9 cellular contexts compared by ENCODE assay signal in genomic region chr12:57046947-57047890, GRCh38. TPM values are rescaled to one million over a fixed set of nuclear protein-coding genes. Genes with fewer than 3 reads are reported as not detected.
A peak's percentile ranks its signal among the peaks of the same experiment; 100 is the strongest.
DNase-seq lines count a peak whose midpoint lies in the region; ATAC-seq and TF ChIP-seq lines count a peak whose summit lies in the region.
"Had no signal": no experiment of that assay in that cellular context is flagged by ENCODE, and none has a peak within 500 bp of the region (broad histone marks: within the 10 kb centered on the region; RNA-seq: fewer than 3 reads in every experiment).

No MANE protein-coding gene starts in this region.

- TF ChIP-seq RAD21 in SK-N-SH (IDR thresholded peaks at IDR 0.05; ENCODE audit: low read length) = no peak

- TF ChIP-seq CTCF in CD4-positive, alpha-beta T cell (IDR thresholded peaks at IDR 0.05) = no peak
- no peak for TF ChIP-seq CTCF in Loucy (conservative IDR thresholded peaks at IDR 0.05; ENCODE audit: low read length)
- no peak for TF ChIP-seq CTCF in SK-N-SH (IDR thresholded peaks at IDR 0.05)

- DNase-seq in CD4-positive, alpha-beta T cell = peak in 2 of 10 experiments; percentile 13 to 16
- peak; percentile 79 to 80 for DNase-seq in activated T-cell treated with anti-CD3 and anti-CD28 coated beads, Interleukin-2, amount 50 U/mL, for 48 hours
- DNase-seq in natural killer cell treated with Interleukin-12 subunit alpha and Interleukin-12 subunit beta and Interleukin-15 and Interleukin-18, amount 100 ng/mL, for 72 hours (ENCODE audit: low spot score) = peak; percentile 84
- DNase-seq in SK-N-SH = no peak
- no peak for DNase-seq in NCI-H446 (lab: John Stamatoyannopoulos, UW)
- DNase-seq: left colon had no signal

- H3K36me3 Mint-ChIP-seq in CD4-positive, alpha-beta T cell (ENCODE audit: low read depth) = no peaks in the 10 kb centered on the region
- no peaks in the 10 kb centered on the region for H3K36me3 Mint-ChIP-seq in natural killer cell treated with Interleukin-12 subunit alpha and Interleukin-12 subunit beta and Interleukin-15 and Interleukin-18, amount 100 ng/mL, for 72 hours

- H3K4me1 Mint-ChIP-seq in CD4-positive, alpha-beta T cell (ENCODE audit: low read depth) = peaks cover 33% of the 10 kb centered on the region
- H3K4me1 Mint-ChIP-seq in natural killer cell treated with Interleukin-12 subunit alpha and Interleukin-12 subunit beta and Interleukin-15 and Interleukin-18, amount 100 ng/mL, for 72 hours (ENCODE audit: low read depth in 2 of 2) = peaks cover 27 to 40% of the 10 kb centered on the region in 2 donors

- POLR2A ChIA-PET in CD4-positive, alpha-beta T cell (lab: Charles Lee) = interaction anchor here (0.8 to 1.8 kb wide), 5 partner anchors 16 to 65 kb away, joined by 3 to 10 read pairs (median 5); partner anchors contain the start of gene STAT6
- POLR2A ChIA-PET in SK-N-SH (lab: Yijun Ruan, JAX) = no interaction called here

- peak overlapping the region; percentile 14 for H3K4me3 Mint-ChIP-seq in CD4-positive, alpha-beta T cell
- peak overlapping the region; percentile 79 for H3K4me3 Mint-ChIP-seq in natural killer cell treated with Interleukin-12 subunit alpha and Interleukin-12 subunit beta and Interleukin-15 and Interleukin-18, amount 100 ng/mL, for 72 hours

- peak overlapping the region; percentile 51 for H3K4me2 ChIP-seq in Loucy (ENCODE audit: low read depth, low read length, poor library complexity, severe bottlenecking)
- H3K4me2 ChIP-seq in SK-N-SH = no peak overlapping the region

- H3K79me2 ChIP-seq in Loucy (ENCODE audit: insufficient read depth, low read length) (no peaks in the 10 kb centered on the region), SK-N-SH (ENCODE audit: insufficient read depth) (no peaks in the 10 kb centered on the region)

- H3K4me3 ChIP-seq in Loucy (ENCODE audit: low read length, poor library complexity, severe bottlenecking) = no peak overlapping the region
- no peak overlapping the region for H3K4me3 ChIP-seq in SK-N-SH (ENCODE audit: low read depth in 2 of 2, low read length in 1 of 2)

- H3K9me2 ChIP-seq in Loucy (replicated peaks; ENCODE audit: low read depth, low read length) (no peaks in the 10 kb centered on the region), SK-N-SH (no peaks in the 10 kb centered on the region)

- peak overlapping the region; percentile 47 for H3K27ac Mint-ChIP-seq in CD4-positive, alpha-beta T cell
- H3K27ac Mint-ChIP-seq in natural killer cell treated with Interleukin-12 subunit alpha and Interleukin-12 subunit beta and Interleukin-15 and Interleukin-18, amount 100 ng/mL, for 72 hours = peak overlapping the region; percentile 87 to 88

- no peak for TF ChIP-seq EP300 in SK-N-SH (IDR thresholded peaks at IDR 0.05; ENCODE audit: borderline replicate concordance in 1 of 2, low read depth in 1 of 2, low read length in 1 of 2)

- ATAC-seq in CD4-positive, alpha-beta T cell (ENCODE audit: poor library complexity) = peak; percentile 54
- peak; percentile 92 to 94 for ATAC-seq in natural killer cell treated with Interleukin-12 subunit alpha and Interleukin-12 subunit beta and Interleukin-15 and Interleukin-18, amount 100 ng/mL, for 72 hours
- ATAC-seq in esophagus mucosa (no peak), HG02852 (IDR thresholded peaks at IDR 0.05; ENCODE audit: unreplicated experiment) (no peak)
- ATAC-seq: left colon had no signal

- CTCF ChIA-PET in CD4-positive, alpha-beta T cell (lab: Charles Lee) = interaction anchor here (0.6 to 2.0 kb wide), 6 partner anchors 10 to 77 kb away, joined by 3 to 5 read pairs (median 4); no protein-coding TSS in a partner anchor
- CTCF ChIA-PET in SK-N-SH (lab: Yijun Ruan, JAX) = interaction anchor here (0.7 to 8.6 kb wide), 10 partner anchors 14 to 136 kb away, joined by 3 to 81 read pairs (median 4); partner anchors contain the start of gene ZBTB39

- H4K20me1 ChIP-seq in Loucy (ENCODE audit: insufficient read depth, low read length, poor library complexity, severe bottlenecking) = no peaks in the 10 kb centered on the region
- no peaks in the 10 kb centered on the region for H4K20me1 ChIP-seq in SK-N-SH (ENCODE audit: insufficient read depth)

- H3K27ac ChIP-seq in CD4-positive, alpha-beta T cell (ENCODE audit: low read depth, low read length) = no peak overlapping the region
- no peak overlapping the region for H3K27ac ChIP-seq in SK-N-SH (ENCODE audit: low read depth in 2 of 2, low read length in 1 of 2)

- no peaks in the 10 kb centered on the region for H3K36me3 ChIP-seq in Loucy (ENCODE audit: insufficient read depth, low read length)
- H3K36me3 ChIP-seq in SK-N-SH (replicated peaks in 1 of 2; ENCODE audit: control insufficient read depth in 1 of 2, insufficient read depth in 2 of 2, low read length in 1 of 2) = no peaks in the 10 kb centered on the region

- intact Hi-C loops in CD4-positive, alpha-beta T cell (cut with DNase I, micrococcal nuclease) = no loop called here

- H3K9ac ChIP-seq in Loucy (ENCODE audit: low read depth, low read length, poor library complexity, severe bottlenecking) (no peak overlapping the region), SK-N-SH (no peak overlapping the region)

- no peaks in the 10 kb centered on the region for H3K27me3 Mint-ChIP-seq in CD4-positive, alpha-beta T cell
- peaks cover 10 to 37% of the 10 kb centered on the region in 2 donors for H3K27me3 Mint-ChIP-seq in natural killer cell treated with Interleukin-12 subunit alpha and Interleukin-12 subunit beta and Interleukin-15 and Interleukin-18, amount 100 ng/mL, for 72 hours

- no peaks in the 10 kb centered on the region for H3K27me3 ChIP-seq in CD4-positive, alpha-beta T cell (ENCODE audit: control insufficient read depth, insufficient read depth, low read length)
- H3K27me3 ChIP-seq in Loucy (ENCODE audit: insufficient read depth, low read length, poor library complexity, severe bottlenecking) = no peaks in the 10 kb centered on the region
- no peaks in the 10 kb centered on the region; the same call in 1 of the 2 replicates for H3K27me3 ChIP-seq in SK-N-SH (ENCODE audit: insufficient read depth)

- no peak overlapping the region for H2AFZ ChIP-seq in Loucy (ENCODE audit: low read length)
- no peak overlapping the region for H2AFZ ChIP-seq in SK-N-SH (ENCODE audit: low read depth)

- 43% methylated on average over 10 of the region's 10 CpGs for WGBS in SK-N-SH (ENCODE audit: low lambda C conversion rate)

- no peaks in the 10 kb centered on the region for H3F3A ChIP-seq in Loucy (ENCODE audit: low read depth)
- H3F3A ChIP-seq in SK-N-SH (replicated peaks; ENCODE audit: insufficient read depth) = no peaks in the 10 kb centered on the region

- H3K4me1 ChIP-seq in Loucy (ENCODE audit: insufficient read depth, low read length, poor library complexity, severe bottlenecking) = peaks cover 25% of the 10 kb centered on the region
- H3K4me1 ChIP-seq in SK-N-SH (ENCODE audit: control insufficient read depth in 1 of 2, insufficient read depth in 2 of 2, low read depth in 1 of 2, low read length in 1 of 2) = no peaks in the 10 kb centered on the region

- H3K9me3 Mint-ChIP-seq in CD4-positive, alpha-beta T cell = no peaks in the 10 kb centered on the region
- no peaks in the 10 kb centered on the region for H3K9me3 Mint-ChIP-seq in natural killer cell treated with Interleukin-12 subunit alpha and Interleukin-12 subunit beta and Interleukin-15 and Interleukin-18, amount 100 ng/mL, for 72 hours

- H3K9me3 ChIP-seq in CD4-positive, alpha-beta T cell (ENCODE audit: control insufficient read depth, low read length) = no peaks in the 10 kb centered on the region
- H3K9me3 ChIP-seq in Loucy (ENCODE audit: insufficient read depth, low read depth, low read length) = no peaks in the 10 kb centered on the region
- H3K9me3 ChIP-seq in SK-N-SH = no peaks in the 10 kb centered on the region

TF ChIP-seq in SK-N-SH, 30 proteins besides CTCF, POLR2A, EP300 and RAD21:
- TF ChIP-seq FOSL2 (IDR thresholded peaks at IDR 0.05; ENCODE audit: borderline replicate concordance, low read depth) (no peak), POLR2AphosphoS5 (IDR thresholded peaks at IDR 0.05; ENCODE audit: low read depth, low read length) (no peak)

RNA-seq across cellular contexts. Expression of gene MYO1A, which starts 2.7 kb away (rescaled TPM):
- total RNA-seq in CD4-positive, alpha-beta T cell = 1 to 10 TPM; 1.0 to 1.1 TPM
- total RNA-seq in natural killer cell treated with Interleukin-12 subunit alpha and Interleukin-12 subunit beta and Interleukin-15 and Interleukin-18, amount 100 ng/mL, for 72 hours = 1 to 10 TPM in 1 of 2 donors, under 1 TPM in 1; 0.48 to 2.5 TPM
- not detected in 2 replicates for polyA plus RNA-seq in SK-N-SH (2012; rRNA removed)
- not detected in 2 replicates for polyA plus RNA-seq in SK-N-SH (2012; cell fraction: cytosol; rRNA removed)
- polyA plus RNA-seq in SK-N-SH (2012; cell fraction: nucleus; rRNA removed) = 0.11 TPM in 1 of 2 replicates, not detected in the other
- total RNA-seq in esophagus mucosa = 0.52 TPM

RNA-seq across cellular contexts. Expression of gene TAC3, which starts 30.9 kb away (rescaled TPM):
- not detected for total RNA-seq in CD4-positive, alpha-beta T cell
- under 1 TPM in 1 of 2 donors, not detected in 1; 0.45 TPM for total RNA-seq in natural killer cell treated with Interleukin-12 subunit alpha and Interleukin-12 subunit beta and Interleukin-15 and Interleukin-18, amount 100 ng/mL, for 72 hours
- not detected in 2 replicates for polyA plus RNA-seq in SK-N-SH (2012; rRNA removed)
- polyA plus RNA-seq in SK-N-SH (2012; cell fraction: cytosol; rRNA removed) = 0.04 and 0.08 TPM in 2 replicates
- polyA plus RNA-seq in SK-N-SH (2012; cell fraction: nucleus; rRNA removed) = 0.11 TPM in 1 of 2 replicates, not detected in the other
- total RNA-seq in esophagus mucosa = not detected

RNA-seq across cellular contexts. Expression of gene NEMP1, which starts 31.4 kb away (rescaled TPM):
- total RNA-seq in CD4-positive, alpha-beta T cell = 1 to 10 TPM; 7.2 to 9.9 TPM
- 10 to 100 TPM; 25.5 to 34.1 TPM for total RNA-seq in natural killer cell treated with Interleukin-12 subunit alpha and Interleukin-12 subunit beta and Interleukin-15 and Interleukin-18, amount 100 ng/mL, for 72 hours
- polyA plus RNA-seq in SK-N-SH (2012; rRNA removed) = 6.2 and 8.8 TPM in 2 replicates
- 7.0 and 7.1 TPM in 2 replicates for polyA plus RNA-seq in SK-N-SH (2012; cell fraction: cytosol; rRNA removed)
- polyA plus RNA-seq in SK-N-SH (2012; cell fraction: nucleus; rRNA removed) = 13.4 and 24.8 TPM in 2 replicates
- total RNA-seq in esophagus mucosa = 5.7 TPM

RNA-seq across cellular contexts. Expression of gene ZBTB39, which starts 40.9 kb away (rescaled TPM):
- total RNA-seq in CD4-positive, alpha-beta T cell = 1 to 10 TPM; 6.9 to 8.0 TPM
- total RNA-seq in natural killer cell treated with Interleukin-12 subunit alpha and Interleukin-12 subunit beta and Interleukin-15 and Interleukin-18, amount 100 ng/mL, for 72 hours = 10 to 100 TPM in 1 of 2 donors, 1 to 10 TPM in 1; 8.1 to 12.1 TPM
- polyA plus RNA-seq in SK-N-SH (2012; rRNA removed) = 3.7 and 4.8 TPM in 2 replicates
- polyA plus RNA-seq in SK-N-SH (2012; cell fraction: cytosol; rRNA removed) = 3.3 and 3.8 TPM in 2 replicates
- 4.0 and 4.7 TPM in 2 replicates for polyA plus RNA-seq in SK-N-SH (2012; cell fraction: nucleus; rRNA removed)
- 2.6 TPM for total RNA-seq in esophagus mucosa

RNA-seq across cellular contexts. Expression of gene NAB2, which starts 41.7 kb away (rescaled TPM):
- 1 to 10 TPM; 4.8 to 6.1 TPM for total RNA-seq in CD4-positive, alpha-beta T cell
- total RNA-seq in natural killer cell treated with Interleukin-12 subunit alpha and Interleukin-12 subunit beta and Interleukin-15 and Interleukin-18, amount 100 ng/mL, for 72 hours = 1 to 10 TPM; 7.7 to 8.0 TPM
- polyA plus RNA-seq in SK-N-SH (2012; rRNA removed) = 23.7 and 24.9 TPM in 2 replicates
- polyA plus RNA-seq in SK-N-SH (2012; cell fraction: cytosol; rRNA removed) = 12.7 and 18.9 TPM in 2 replicates
- polyA plus RNA-seq in SK-N-SH (2012; cell fraction: nucleus; rRNA removed) = 24.3 and 28.0 TPM in 2 replicates
- total RNA-seq in esophagus mucosa = 13.7 TPM

Comparison
In these comparisons a context has a peak if more than half of its experiments do, and no peak if none do; other contexts are left out.
1. ATAC-seq: peak in CD4-positive, alpha-beta T cell (single experiment) and natural killer cell treated with Interleukin-12 subunit alpha and Interleukin-12 subunit beta and Interleukin-15 and Interleukin-18, amount 100 ng/mL, for 72 hours (2 of 2); none in esophagus mucosa (single experiment) and HG02852 (single experiment).
2. DNase-seq: peak in activated T-cell treated with anti-CD3 and anti-CD28 coated beads, Interleukin-2, amount 50 U/mL, for 48 hours (2 of 2) and natural killer cell treated with Interleukin-12 subunit alpha and Interleukin-12 subunit beta and Interleukin-15 and Interleukin-18, amount 100 ng/mL, for 72 hours (single experiment); none in SK-N-SH (single experiment) and NCI-H446 (0 of 2).